Comparison of ENCODE assay signal across 11 cellular contexts in the genomic region with DNA sequence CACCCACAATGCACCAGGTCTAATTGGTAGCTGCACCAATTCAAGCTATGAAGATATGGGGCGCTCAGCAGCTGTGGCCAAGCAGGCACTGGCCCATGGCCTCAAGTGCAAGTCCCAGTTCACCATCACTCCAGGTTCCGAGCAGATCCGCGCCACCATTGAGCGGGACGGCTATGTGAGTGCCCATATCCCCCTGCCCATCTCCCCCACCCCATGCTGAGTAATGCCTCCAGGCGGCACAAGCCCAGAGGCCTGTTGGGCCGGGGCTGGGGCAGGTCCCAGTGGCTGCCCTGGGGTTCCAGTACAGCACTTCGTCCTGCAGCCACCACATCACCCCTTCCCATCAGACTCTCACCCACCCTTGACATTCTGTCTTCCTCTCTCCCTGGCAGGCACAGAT. TPM values are rescaled to one million over a fixed set of nuclear protein-coding genes. Genes with fewer than 3 reads are reported as not detected.
DNase-seq lines count a peak whose midpoint lies in the region; ATAC-seq and TF ChIP-seq lines count a peak whose summit lies in the region.
"Had no signal": no experiment of that assay in that cellular context is flagged by ENCODE, and none has a peak within 500 bp of the region (broad histone marks: within the 10 kb centered on the region; RNA-seq: fewer than 3 reads in every experiment).

No MANE protein-coding gene starts in this region.

- no peak for TF ChIP-seq POLR2A in uterus (IDR thresholded peaks at IDR 0.05)

- H3K4me3 Mint-ChIP-seq in effector memory CD8-positive, alpha-beta T cell = no peak overlapping the region
- no peak overlapping the region for H3K4me3 Mint-ChIP-seq in neural progenitor cell

- no peak overlapping the region for H2AFZ ChIP-seq in neural progenitor cell (replicated peaks)

- H3K9me3 Mint-ChIP-seq in effector memory CD8-positive, alpha-beta T cell = no peaks in the 10 kb centered on the region
- H3K9me3 Mint-ChIP-seq in neural progenitor cell = no peaks in the 10 kb centered on the region

- ATAC-seq in heart right ventricle (no peak), Right ventricle myocardium superior (ENCODE audit: poor library complexity) (no peak), GM21526 (IDR thresholded peaks at IDR 0.05; ENCODE audit: low FRiP score, unreplicated experiment) (no peak), HG03457 (IDR thresholded peaks at IDR 0.05; ENCODE audit: unreplicated experiment) (no peak)
- no peak for ATAC-seq in effector memory CD8-positive, alpha-beta T cell (replicated peaks)

- peaks cover 0 to 17% of the 10 kb centered on the region in 2 donors for H3K4me1 Mint-ChIP-seq in effector memory CD8-positive, alpha-beta T cell (ENCODE audit: low read depth in 2 of 2)
- H3K4me1 Mint-ChIP-seq in neural progenitor cell = peaks cover 2% of the 10 kb centered on the region

- peaks cover 14% of the 10 kb centered on the region for H3F3A ChIP-seq in neural progenitor cell (ENCODE audit: low read depth)

- H3K27ac Mint-ChIP-seq in effector memory CD8-positive, alpha-beta T cell = peak overlapping the region; percentile 17 to 69
- H3K27ac Mint-ChIP-seq in neural progenitor cell = peak overlapping the region; percentile 26

- WGBS in heart right ventricle, 2 donors = 88 to 91% methylated on average over 9 of the region's 9 CpGs

- H3K36me3 ChIP-seq in heart right ventricle (peaks cover under 1 to 88% (median 40%) of the 10 kb centered on the region in 9 donors), neural progenitor cell (no peaks in the 10 kb centered on the region), uterus (no peaks in the 10 kb centered on the region)

- H3K9me3 ChIP-seq in heart right ventricle (no peaks in the 10 kb centered on the region), neural progenitor cell (ENCODE audit: low read depth) (no peaks in the 10 kb centered on the region), uterus (no peaks in the 10 kb centered on the region)
- H3K9me3 ChIP-seq: SJCRH30 had no signal

- TF ChIP-seq CTCF in heart right ventricle (IDR thresholded peaks at IDR 0.05) (no peak), neural progenitor cell (IDR thresholded peaks at IDR 0.05) (no peak), uterus (IDR thresholded peaks at IDR 0.05) (no peak)

- H3K27ac ChIP-seq in heart right ventricle (peak overlapping the region; percentile 71 to 90 (median 84)), neural progenitor cell (no peak overlapping the region), uterus (peak overlapping the region; percentile 85 to 89)
- H3K27ac ChIP-seq: SJCRH30 had no signal

- H3K4me1 ChIP-seq in heart right ventricle (peaks cover 32 to 75% (median 53%) of the 10 kb centered on the region in 9 donors), neural progenitor cell (no peaks in the 10 kb centered on the region), uterus (peaks cover 0 to 14% of the 10 kb centered on the region in 2 donors)

- intact Hi-C loops in heart right ventricle (cut with DNase I) = loop anchor here in 2 of 10 donors (10.0 kb wide), 1 partner anchor 48 kb away; no protein-coding TSS in a partner anchor
- intact Hi-C loops in Right ventricle myocardium superior (cut with DNase I) = no loop called here
- intact Hi-C loops in uterus (cut with DNase I; ENCODE audit: low total_unique reads) = no loop called here

- H3K27me3 ChIP-seq in heart right ventricle (no peaks in the 10 kb centered on the region), neural progenitor cell (no peaks in the 10 kb centered on the region), uterus (no peaks in the 10 kb centered on the region)
- H3K27me3 ChIP-seq: SJCRH30 had no signal

- DNase-seq in heart right ventricle = no peak
- no peak for DNase-seq in Right ventricle myocardium superior
- no peak for DNase-seq in effector memory CD8-positive, alpha-beta T cell
- no peak for DNase-seq in neural progenitor cell (ENCODE audit: low spot score)
- no peak for DNase-seq in uterus
- no peak for DNase-seq in NOMO-1 treated with DMSO at 0.1 percent for 48 hours (lab: John Stamatoyannopoulos, UW; ENCODE audit: unreplicated experiment)
- DNase-seq: activated CD4-positive, alpha-beta T cell treated with anti-CD3 and anti-CD28 coated beads, Interleukin-2, amount 50 U/mL, for 4 hours; NCI-H510A treated with DMSO at 0.1 percent for 48 hours; SJCRH30 had no signal

- peaks cover 4% of the 10 kb centered on the region for H4K20me1 ChIP-seq in neural progenitor cell (ENCODE audit: low read depth)

- peaks cover 35% of the 10 kb centered on the region for H3K36me3 Mint-ChIP-seq in effector memory CD8-positive, alpha-beta T cell (ENCODE audit: insufficient read depth)
- peaks cover 9% of the 10 kb centered on the region for H3K36me3 Mint-ChIP-seq in neural progenitor cell

- no peak overlapping the region for H3K9ac ChIP-seq in neural progenitor cell

- H3K4me3 ChIP-seq in heart right ventricle (no peak overlapping the region), neural progenitor cell (no peak overlapping the region), uterus (no peak overlapping the region)
- H3K4me3 ChIP-seq: SJCRH30 had no signal

- H3K79me2 ChIP-seq in neural progenitor cell (ENCODE audit: low read depth) = no peaks in the 10 kb centered on the region

- no peaks in the 10 kb centered on the region for H3K27me3 Mint-ChIP-seq in effector memory CD8-positive, alpha-beta T cell
- H3K27me3 Mint-ChIP-seq in neural progenitor cell (ENCODE audit: insufficient read depth, low read depth) = peaks cover 8% of the 10 kb centered on the region

- H3K4me2 ChIP-seq in neural progenitor cell = no peak overlapping the region

RNA-seq across cellular contexts. Expression of a gene that starts 21.5 kb away (rescaled TPM):
- total RNA-seq in heart right ventricle (10 to 100 TPM; 13.3 to 25.8 (median 16.9) TPM), Right ventricle myocardium superior (18.3 TPM), neural progenitor cell (ENCODE audit: low replicate concordance) (15.2 and 18.7 TPM in 2 replicates), uterus (10 to 100 TPM in 2 of 4 donors, 1 to 10 TPM in 2; 3.2 to 41.9 (median 16.6) TPM)
- polyA plus RNA-seq in heart right ventricle = 10 to 100 TPM; 24.4 to 34.9 TPM

RNA-seq across cellular contexts. Expression of a gene that starts 38.0 kb away (rescaled TPM):
- total RNA-seq in heart right ventricle (100 to 1,000 TPM; 112 to 301 (median 137) TPM), Right ventricle myocardium superior (252 TPM), neural progenitor cell (ENCODE audit: low replicate concordance) (1.3 TPM in 1 of 2 replicates, not detected in the other), uterus (10 to 100 TPM in 2 of 4 donors, 1 to 10 TPM in 2; 2.4 to 83.0 (median 19.6) TPM)
- polyA plus RNA-seq in heart right ventricle = 100 to 1,000 TPM; 300 to 410 TPM

RNA-seq across cellular contexts. Expression of a gene that starts 53.9 kb away (rescaled TPM):
- 1,000 to 10,000 TPM in 1 of 10 donors, 100 to 1,000 TPM in 9; 587 to 1,020 (median 900) TPM for total RNA-seq in heart right ventricle
- 100 to 1,000 TPM; 180 to 375 TPM for polyA plus RNA-seq in heart right ventricle
- total RNA-seq in Right ventricle myocardium superior = 835 TPM
- total RNA-seq in neural progenitor cell (ENCODE audit: low replicate concordance) = 36.6 and 61.8 TPM in 2 replicates
- total RNA-seq in uterus = 10 to 100 TPM; 21.5 to 64.4 (median 47.1) TPM

RNA-seq across cellular contexts. Expression of a gene that starts 54.3 kb away (rescaled TPM):
- total RNA-seq in heart right ventricle = 10 to 100 TPM; 13.3 to 27.2 (median 20.2) TPM
- polyA plus RNA-seq in heart right ventricle = 10 to 100 TPM; 36.3 to 41.3 TPM
- 26.4 TPM for total RNA-seq in Right ventricle myocardium superior
- 106 and 114 TPM in 2 replicates for total RNA-seq in neural progenitor cell (ENCODE audit: low replicate concordance)
- 10 to 100 TPM; 38.5 to 65.1 (median 46.4) TPM for total RNA-seq in uterus
